8 cellular contexts compared by ENCODE assay signal in the genomic region with DNA sequence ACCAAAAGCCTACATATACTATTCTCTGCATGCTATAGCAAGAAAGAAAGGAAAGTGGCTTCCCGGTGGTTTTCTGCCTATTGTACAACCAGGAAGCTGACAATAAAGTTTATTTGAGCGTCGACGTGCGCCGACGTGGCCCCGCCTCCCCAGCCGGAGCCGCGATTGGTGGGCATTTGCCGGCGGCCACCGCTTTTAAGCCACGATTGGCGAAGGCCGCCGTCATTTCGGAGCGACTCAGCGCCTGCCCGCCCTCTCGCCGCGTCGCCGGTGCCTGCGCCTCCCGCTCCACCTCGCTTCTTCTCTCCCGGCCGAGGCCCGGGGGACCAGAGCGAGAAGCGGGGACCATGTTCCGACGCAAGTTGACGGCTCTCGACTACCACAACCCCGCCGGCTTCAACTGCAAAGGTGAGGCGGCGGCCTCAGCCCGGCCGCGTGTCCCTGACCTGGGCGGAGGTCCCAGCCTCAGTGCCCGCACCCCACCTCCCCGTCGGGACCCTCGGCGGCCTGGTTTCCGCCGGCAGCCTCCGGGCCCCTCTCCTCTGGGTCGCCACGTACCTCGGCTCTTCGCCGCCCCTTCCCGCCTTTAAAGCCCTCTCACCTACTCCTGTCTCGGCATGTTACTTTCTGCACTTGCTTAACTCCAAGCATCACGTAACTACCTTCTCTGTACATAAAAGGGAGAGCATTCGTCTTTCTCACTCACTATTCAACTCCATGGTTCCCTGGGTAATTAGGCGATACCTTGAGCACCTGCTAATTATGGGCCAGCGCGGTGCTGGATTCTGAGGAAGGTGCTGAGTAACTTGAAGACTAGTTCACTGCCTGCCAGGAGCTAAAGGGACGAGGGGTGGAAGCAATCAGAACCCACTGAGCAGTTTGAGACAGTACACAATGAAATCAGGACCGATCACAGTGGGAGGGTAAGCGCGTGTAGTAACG. TPM values are rescaled to one million over a fixed set of nuclear protein-coding genes. Genes with fewer than 3 reads are reported as not detected.
DNase-seq lines count a peak whose midpoint lies in the region; ATAC-seq and TF ChIP-seq lines count a peak whose summit lies in the region.

A gene (plus strand): TSS at position 254 of the 942 bp plus-strand sequence. CDS start 94 bp downstream, at position 348.

- peaks cover 20% of the 10 kb centered on the region for H3K36me3 Mint-ChIP-seq in activated naive CD4-positive, alpha-beta T cell treated with anti-CD3 and anti-CD28 coated beads, Interleukin-2, amount 10 ng/mL, durations not matched to agents 7 days and 5 days

- no peaks in the 10 kb centered on the region for H3K27me3 Mint-ChIP-seq in activated naive CD4-positive, alpha-beta T cell treated with anti-CD3 and anti-CD28 coated beads, Interleukin-2, amount 10 ng/mL, durations not matched to agents 7 days and 5 days

- H3K27me3 ChIP-seq in gastroesophageal sphincter (no peaks in the 10 kb centered on the region), suprapubic skin (no peaks in the 10 kb centered on the region)

- peaks cover 38% of the 10 kb centered on the region for H3K4me1 Mint-ChIP-seq in activated naive CD4-positive, alpha-beta T cell treated with anti-CD3 and anti-CD28 coated beads, Interleukin-2, amount 10 ng/mL, durations not matched to agents 7 days and 5 days

- WGBS in gastroesophageal sphincter (ENCODE audit: low coverage in 1 of 2), 2 donors = 0% methylated on average over 12 to 44 of the region's 72 CpGs
- under 1% methylated on average over 34 of the region's 72 CpGs for WGBS in suprapubic skin

- TF ChIP-seq POLR2A in gastroesophageal sphincter (IDR thresholded peaks at IDR 0.05) (peak; percentile 88 to 92), suprapubic skin (IDR thresholded peaks at IDR 0.05) (peak; percentile 40 to 78)

- peaks cover 36% of the 10 kb centered on the region for H3K36me3 ChIP-seq in SK-N-MC (ENCODE audit: insufficient read depth, low read length)
- peaks cover 0 to 35% of the 10 kb centered on the region in 2 donors for H3K36me3 ChIP-seq in gastroesophageal sphincter
- H3K36me3 ChIP-seq in suprapubic skin = peaks cover 20% of the 10 kb centered on the region

- H3K4me1 ChIP-seq in gastroesophageal sphincter (peaks cover 5 to 52% (median 12%) of the 10 kb centered on the region in 3 donors), suprapubic skin (peaks cover 20% of the 10 kb centered on the region)

- POLR2A ChIA-PET in HEK293T (lab: Yijun Ruan, JAX) = interaction anchor here (1.3 to 1.7 kb wide), 2 partner anchors 10 to 79 kb away, joined by 3 to 4 read pairs; a partner anchor contains a TSS

- peak within 1 kb of the TSS; percentile 94 for H3K9ac ChIP-seq in SK-N-MC (ENCODE audit: insufficient read length)

- DNase-seq in GM03348 (ENCODE audit: low spot score) (peak; percentile 98), HEK293T (ENCODE audit: extremely low spot score) (peak; percentile 95), MV-4-11 (lab: John Stamatoyannopoulos, UW) (peak; percentile 87), SK-N-MC (ENCODE audit: low read depth, low spot score) (peak; percentile 57), nucleus accumbens (lab: John Stamatoyannopoulos, UW) (peak in 55 of 56 donors; percentile 54 to 96 (median 88)), suprapubic skin (ENCODE audit: low spot score in 2 of 2) (peak; percentile 93 to 95)
- peak; percentile 95 for DNase-seq in activated naive CD4-positive, alpha-beta T cell treated with anti-CD3 and anti-CD28 coated beads, Interleukin-2, amount 10 ng/mL, durations not matched to agents 7 days and 5 days

- peak; percentile 98 for ATAC-seq in gastroesophageal sphincter

- TF ChIP-seq EP300 in gastroesophageal sphincter (IDR thresholded peaks at IDR 0.05) (no peak), suprapubic skin (IDR thresholded peaks at IDR 0.05) (no peak)

- H3K4me3 ChIP-seq in SK-N-MC (peak within 1 kb of the TSS; percentile 88), gastroesophageal sphincter (peak within 1 kb of the TSS; percentile 85 to 97), suprapubic skin (peak within 1 kb of the TSS; percentile 85)

- CTCF ChIA-PET in HEK293T (lab: Yijun Ruan, JAX) = no interaction called here
- CTCF ChIA-PET in activated naive CD4-positive, alpha-beta T cell treated with anti-CD3 and anti-CD28 coated beads, Interleukin-2, amount 10 ng/mL, durations not matched to agents 7 days and 5 days (lab: Charles Lee) = interaction anchor here (0.5 kb wide), 1 partner anchor 299 kb away, joined by 4 read pairs; no protein-coding TSS in a partner anchor

- TF ChIP-seq CTCF in gastroesophageal sphincter (IDR thresholded peaks at IDR 0.05) (peak in 1 of 4 experiments; percentile 19), suprapubic skin (IDR thresholded peaks at IDR 0.05) (no peak)

- no peaks in the 10 kb centered on the region for H3K9me3 Mint-ChIP-seq in activated naive CD4-positive, alpha-beta T cell treated with anti-CD3 and anti-CD28 coated beads, Interleukin-2, amount 10 ng/mL, durations not matched to agents 7 days and 5 days

- H3K27ac Mint-ChIP-seq in activated naive CD4-positive, alpha-beta T cell treated with anti-CD3 and anti-CD28 coated beads, Interleukin-2, amount 10 ng/mL, durations not matched to agents 7 days and 5 days = peak within 1 kb of the TSS; percentile 91

- H3K4me3 Mint-ChIP-seq in activated naive CD4-positive, alpha-beta T cell treated with anti-CD3 and anti-CD28 coated beads, Interleukin-2, amount 10 ng/mL, durations not matched to agents 7 days and 5 days = peak within 1 kb of the TSS; percentile 83

- H3K9me3 ChIP-seq in SK-N-MC (ENCODE audit: low read depth, low read length) (no peaks in the 10 kb centered on the region), gastroesophageal sphincter (no peaks in the 10 kb centered on the region), suprapubic skin (no peaks in the 10 kb centered on the region)

- no peak within 1 kb of the TSS; the same call in 1 of the 2 replicates for H3K27ac ChIP-seq in SK-N-MC
- peak within 1 kb of the TSS; percentile 90 to 94 (median 93) for H3K27ac ChIP-seq in gastroesophageal sphincter
- H3K27ac ChIP-seq in suprapubic skin = peak within 1 kb of the TSS; percentile 93

TF ChIP-seq in HEK293T, 16 proteins besides CTCF, POLR2A, EP300 and RAD21:
- TF ChIP-seq, protein P1, sequence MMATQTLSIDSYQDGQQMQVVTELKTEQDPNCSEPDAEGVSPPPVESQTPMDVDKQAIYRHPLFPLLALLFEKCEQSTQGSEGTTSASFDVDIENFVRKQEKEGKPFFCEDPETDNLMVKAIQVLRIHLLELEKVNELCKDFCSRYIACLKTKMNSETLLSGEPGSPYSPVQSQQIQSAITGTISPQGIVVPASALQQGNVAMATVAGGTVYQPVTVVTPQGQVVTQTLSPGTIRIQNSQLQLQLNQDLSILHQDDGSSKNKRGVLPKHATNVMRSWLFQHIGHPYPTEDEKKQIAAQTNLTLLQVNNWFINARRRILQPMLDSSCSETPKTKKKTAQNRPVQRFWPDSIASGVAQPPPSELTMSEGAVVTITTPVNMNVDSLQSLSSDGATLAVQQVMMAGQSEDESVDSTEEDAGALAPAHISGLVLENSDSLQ (IDR thresholded peaks at IDR 0.05) = peak; percentile 98
- no peak for TF ChIP-seq ZNF384 (IDR thresholded peaks at IDR 0.05)
- peak; percentile 64 for TF ChIP-seq L3MBTL2 (conservative IDR thresholded peaks at IDR 0.05)
- peak; percentile 66 for TF ChIP-seq ELF4 (IDR thresholded peaks at IDR 0.05)
- TF ChIP-seq LEF1 (IDR thresholded peaks at IDR 0.05; ENCODE audit: borderline replicate concordance) = no peak
- TF ChIP-seq TARDBP (IDR thresholded peaks at IDR 0.05) = no peak
- no peak for TF ChIP-seq SUZ12 (IDR thresholded peaks at IDR 0.05)
- TF ChIP-seq NFRKB (IDR thresholded peaks at IDR 0.05) = no peak
- no peak for TF ChIP-seq SP1 (IDR thresholded peaks at IDR 0.05)
- TF ChIP-seq ARNT (IDR thresholded peaks at IDR 0.05) = no peak
- no peak for TF ChIP-seq FOXA1 (IDR thresholded peaks at IDR 0.05)

RNA-seq across cellular contexts. Expression of the gene that starts here (rescaled TPM):
- total RNA-seq in gastroesophageal sphincter (100 to 1,000 TPM in 1 of 4 donors, 10 to 100 TPM in 3; 72.2 to 109 (median 84.7) TPM), suprapubic skin (10 to 100 TPM; 28.2 to 63.5 (median 54.4) TPM)
